Comparison of ENCODE assay signal across 15 cellular contexts in genomic region chr6:113065606-113066005, GRCh38.
DNase-seq lines count a peak whose midpoint lies in the region; FAIRE-seq and TF ChIP-seq lines count a peak whose summit lies in the region.
"Had no signal": no experiment of that assay in that cellular context is flagged by ENCODE, and none has a peak within 500 bp of the region (broad histone marks: within the 10 kb centered on the region; RNA-seq: fewer than 3 reads in every experiment).

No MANE protein-coding gene starts in this region.

- no peak overlapping the region for H3K9ac ChIP-seq in OCI-LY3 (ENCODE audit: low read length)
- no peak overlapping the region for H3K9ac ChIP-seq in smooth muscle cell (ENCODE audit: low read depth)

- TF ChIP-seq CTCF in OCI-LY3 (IDR thresholded peaks at IDR 0.05; ENCODE audit: low read depth, low read length) = no peak
- no peak for TF ChIP-seq CTCF in smooth muscle cell (IDR thresholded peaks at IDR 0.05; ENCODE audit: borderline replicate concordance, insufficient read depth, poor library complexity, severe bottlenecking)
- no peak for TF ChIP-seq CTCF in Caco-2 (IDR thresholded peaks at IDR 0.05; ENCODE audit: insufficient read depth in 1 of 2, low read depth in 1 of 2, low read length in 1 of 2, severe bottlenecking in 1 of 2, unreplicated experiment in 1 of 2)
- TF ChIP-seq CTCF in D721Med (IDR thresholded peaks at IDR 0.05; ENCODE audit: insufficient read depth, missing control alignments) = no peak

- H3K27ac ChIP-seq in OCI-LY3 (ENCODE audit: low read length) = no peak overlapping the region
- H3K27ac ChIP-seq in caudate nucleus (ENCODE audit: low read depth, low read length) = peak overlapping the region; percentile 20
- H3K27ac ChIP-seq in smooth muscle cell (ENCODE audit: low read depth) = peak overlapping the region; percentile 85

- no peaks in the 10 kb centered on the region for H4K20me1 ChIP-seq in OCI-LY3 (ENCODE audit: insufficient read depth, low read length)
- no peaks in the 10 kb centered on the region for H4K20me1 ChIP-seq in smooth muscle cell (ENCODE audit: low read depth)

- H3K79me2 ChIP-seq in OCI-LY3 (ENCODE audit: low read length) = no peaks in the 10 kb centered on the region
- no peaks in the 10 kb centered on the region for H3K79me2 ChIP-seq in smooth muscle cell (ENCODE audit: low read depth)

- FAIRE-seq in D721Med (lab: Jason Lieb, UNC) = no peak

- no peaks in the 10 kb centered on the region for H3K27me3 Mint-ChIP-seq in Caco-2 (ENCODE audit: insufficient read depth, unreplicated experiment)
- H3K27me3 Mint-ChIP-seq: activated naive CD4-positive, alpha-beta T cell treated with anti-CD3 and anti-CD28 coated beads, Interleukin-2, amount 50 U/mL, for 24 hours; naive thymus-derived CD8-positive, alpha-beta T cell had no signal

- intact Hi-C loops in Caco-2 (cut with micrococcal nuclease; ENCODE audit: unreplicated experiment) = no loop called here

- peak in 2 of 61 donors; percentile 2 to 3 for DNase-seq in caudate nucleus (lab: John Stamatoyannopoulos, UW)
- peak; percentile 20 for DNase-seq in kidney tubule cell (ENCODE audit: low spot score)
- DNase-seq in smooth muscle cell (lab: John Stamatoyannopoulos, UW; ENCODE audit: unreplicated experiment) = no peak
- no peak for DNase-seq in NCI-H82 treated with DMSO at 0.1 percent for 48 hours (lab: John Stamatoyannopoulos, UW; ENCODE audit: unreplicated experiment)
- no peak for DNase-seq in Caco-2
- no peak for DNase-seq in D721Med (ENCODE audit: insufficient read length, low spot score)
- DNase-seq: activated CD8-positive, alpha-beta T cell treated with anti-CD3 and anti-CD28 coated beads, Interleukin-2, amount 10 ng/mL, durations not matched to agents 7 days and 5 days; DMS153; dorsolateral prefrontal cortex; naive thymus-derived CD8-positive, alpha-beta T cell; NCI-H146; NCI-H82; T-helper 1 cell had no signal

- H3K4me1 Mint-ChIP-seq in Caco-2 (ENCODE audit: low read depth, unreplicated experiment) = no peaks in the 10 kb centered on the region
- H3K4me1 Mint-ChIP-seq: activated naive CD4-positive, alpha-beta T cell treated with anti-CD3 and anti-CD28 coated beads, Interleukin-2, amount 50 U/mL, for 24 hours; naive thymus-derived CD8-positive, alpha-beta T cell had no signal

- no peaks in the 10 kb centered on the region for H3K36me3 Mint-ChIP-seq in Caco-2 (ENCODE audit: insufficient read depth, unreplicated experiment)
- H3K36me3 Mint-ChIP-seq: activated naive CD4-positive, alpha-beta T cell treated with anti-CD3 and anti-CD28 coated beads, Interleukin-2, amount 50 U/mL, for 24 hours; naive thymus-derived CD8-positive, alpha-beta T cell had no signal

- H3K36me3 ChIP-seq in OCI-LY3 (replicated peaks; ENCODE audit: low read depth, low read length) = no peaks in the 10 kb centered on the region
- no peaks in the 10 kb centered on the region for H3K36me3 ChIP-seq in smooth muscle cell (ENCODE audit: low read depth)
- H3K36me3 ChIP-seq in Caco-2 (ENCODE audit: control insufficient read depth, insufficient read depth, low read length) = no peaks in the 10 kb centered on the region

- H2AFZ ChIP-seq in OCI-LY3 (ENCODE audit: low read depth, low read length) (no peak overlapping the region), smooth muscle cell (ENCODE audit: low read depth) (peak overlapping the region; percentile 83)

- H3K4me3 Mint-ChIP-seq in Caco-2 (ENCODE audit: unreplicated experiment) = no peak overlapping the region
- H3K4me3 Mint-ChIP-seq: activated CD8-positive, alpha-beta T cell treated with anti-CD3 and anti-CD28 coated beads, Interleukin-2, amount 10 ng/mL, durations not matched to agents 7 days and 5 days; activated naive CD4-positive, alpha-beta T cell treated with anti-CD3 and anti-CD28 coated beads, Interleukin-2, amount 50 U/mL, for 24 hours; naive thymus-derived CD8-positive, alpha-beta T cell had no signal

- H3K4me2 ChIP-seq in OCI-LY3 (ENCODE audit: low read length) = peak overlapping the region; percentile 34; the same call in 1 of the 2 replicates
- H3K4me2 ChIP-seq in smooth muscle cell = peak overlapping the region; percentile 71

- POLR2A ChIA-PET in Caco-2 (lab: Charles Lee) = no interaction called here

- peaks cover 4% of the 10 kb centered on the region for H3F3A ChIP-seq in smooth muscle cell (ENCODE audit: low read depth)

- H3K9me3 ChIP-seq in OCI-LY3 (ENCODE audit: insufficient read depth, low read length) = no peaks in the 10 kb centered on the region
- no peaks in the 10 kb centered on the region for H3K9me3 ChIP-seq in smooth muscle cell (replicated peaks; ENCODE audit: low read depth)
- H3K9me3 ChIP-seq in Caco-2 = no peaks in the 10 kb centered on the region

- CTCF ChIA-PET in Caco-2 (lab: Charles Lee) = no interaction called here

- H3K4me1 ChIP-seq in OCI-LY3 (ENCODE audit: low read length) (peaks cover 25% of the 10 kb centered on the region), smooth muscle cell (ENCODE audit: low read depth) (peaks cover 32% of the 10 kb centered on the region), Caco-2 (no peaks in the 10 kb centered on the region)

- H3K27me3 ChIP-seq in OCI-LY3 (ENCODE audit: low read depth, low read length) (no peaks in the 10 kb centered on the region), smooth muscle cell (ENCODE audit: low read depth) (no peaks in the 10 kb centered on the region), Caco-2 (replicated peaks; ENCODE audit: control insufficient read depth, insufficient read depth, low read length) (no peaks in the 10 kb centered on the region)
- H3K27me3 ChIP-seq: dorsolateral prefrontal cortex had no signal

- 12% methylated on average over 2 of the region's 2 CpGs for WGBS in smooth muscle cell (ENCODE audit: low lambda C conversion rate)

- no peak overlapping the region for H3K27ac Mint-ChIP-seq in Caco-2 (ENCODE audit: unreplicated experiment)
- H3K27ac Mint-ChIP-seq: activated CD8-positive, alpha-beta T cell treated with anti-CD3 and anti-CD28 coated beads, Interleukin-2, amount 10 ng/mL, durations not matched to agents 7 days and 5 days; activated naive CD4-positive, alpha-beta T cell treated with anti-CD3 and anti-CD28 coated beads, Interleukin-2, amount 50 U/mL, for 24 hours; naive thymus-derived CD8-positive, alpha-beta T cell had no signal

- no peaks in the 10 kb centered on the region for H3K9me3 Mint-ChIP-seq in Caco-2 (ENCODE audit: unreplicated experiment)
- H3K9me3 Mint-ChIP-seq: activated naive CD4-positive, alpha-beta T cell treated with anti-CD3 and anti-CD28 coated beads, Interleukin-2, amount 50 U/mL, for 24 hours had no signal

- H3K4me3 ChIP-seq in OCI-LY3 (ENCODE audit: low read length) (no peak overlapping the region), smooth muscle cell (no peak overlapping the region), Caco-2 (ENCODE audit: low read depth, low read length) (no peak overlapping the region)

- BruUV-seq in Caco-2 (replicated peaks; lab: Mats Ljungman, UMichigan) = no TSS peak
